7 cellular contexts compared by ENCODE assay signal in the genomic region with DNA sequence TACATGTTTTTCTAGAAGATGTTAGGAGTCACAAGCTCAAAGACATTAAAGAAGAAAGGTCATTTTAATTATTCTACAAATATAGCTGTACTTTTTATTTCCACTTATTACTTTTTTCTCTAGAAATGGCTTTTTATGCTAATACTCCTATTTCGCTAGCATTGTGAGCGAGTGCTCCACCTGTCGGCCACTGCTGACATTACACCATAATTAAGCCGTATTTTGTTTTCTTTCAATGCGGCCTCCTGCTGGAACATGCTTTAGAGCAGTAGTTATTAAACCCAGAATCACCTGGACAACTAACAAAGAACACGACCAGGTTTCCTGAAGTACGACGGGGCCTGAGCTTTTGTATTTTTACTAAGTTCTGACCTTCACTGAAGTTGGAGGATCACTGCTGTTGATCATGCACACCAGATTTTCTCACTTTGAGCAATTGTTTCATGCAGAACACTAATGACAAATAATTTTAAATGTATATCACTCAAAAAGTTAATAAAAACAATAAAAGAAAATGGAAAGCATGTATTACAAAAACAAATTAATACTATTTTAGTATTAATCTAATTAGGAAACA.
DNase-seq lines count a peak whose midpoint lies in the region; ATAC-seq and TF ChIP-seq lines count a peak whose summit lies in the region.

No MANE protein-coding gene starts in this region.

- no peaks in the 10 kb centered on the region for H3K4me1 ChIP-seq in parathyroid adenoma

- H3K27me3 ChIP-seq in parathyroid adenoma (ENCODE audit: control insufficient read depth, insufficient read depth, low read length): no peaks in the 10 kb centered on the region

- no peaks in the 10 kb centered on the region for H3K36me3 ChIP-seq in parathyroid adenoma (ENCODE audit: control insufficient read depth, insufficient read depth, low read length)

- H2AFZ ChIP-seq in parathyroid adenoma: no peak overlapping the region

- peak; percentile 88 for TF ChIP-seq CTCF in fibroblast of mammary gland (conservative IDR thresholded peaks at IDR 0.05; ENCODE audit: control insufficient read depth, insufficient read depth, low read depth, low read length)
- TF ChIP-seq CTCF in parathyroid adenoma (IDR thresholded peaks at IDR 0.05): peak; percentile 86

- peak; percentile 75 for ATAC-seq in GM21526 (IDR thresholded peaks at IDR 0.05; ENCODE audit: low FRiP score, unreplicated experiment)
- ATAC-seq in GM21825 (IDR thresholded peaks at IDR 0.05; ENCODE audit: unreplicated experiment): no peak

- no peak overlapping the region for H3K9ac ChIP-seq in parathyroid adenoma

- H3K79me2 ChIP-seq in parathyroid adenoma: no peaks in the 10 kb centered on the region

- no peak overlapping the region for H3K27ac ChIP-seq in parathyroid adenoma

- H3K4me3 ChIP-seq in fibroblast of mammary gland (ENCODE audit: control insufficient read depth, low read depth, low read length): no peak overlapping the region
- H3K4me3 ChIP-seq in parathyroid adenoma (ENCODE audit: low read depth, low read length): no peak overlapping the region

- H3K9me3 ChIP-seq in parathyroid adenoma (ENCODE audit: control insufficient read depth, low read length): no peaks in the 10 kb centered on the region

- H3K4me2 ChIP-seq in parathyroid adenoma (ENCODE audit: low read length): no peak overlapping the region

- DNase-seq in Daoy (ENCODE audit: low read depth) (peak; percentile 32), NCI-H1694 (lab: John Stamatoyannopoulos, UW) (peak; percentile 33), fibroblast of mammary gland (ENCODE audit: low read depth) (peak; percentile 51)
- DNase-seq in activated CD4-positive, alpha-beta T cell treated with anti-CD3 and anti-CD28 coated beads, Interleukin-2, amount 50 U/mL, for 1 hour: peak; percentile 23
